ENCODE assay signal across 22 cellular contexts in genomic region chr1:7473223-7474142, GRCh38.
A peak's percentile ranks its signal among the peaks of the same experiment; 100 is the strongest.
DNase-seq lines count a peak whose midpoint lies in the region; ATAC-seq and TF ChIP-seq lines count a peak whose summit lies in the region.
"Had no signal": no experiment of that assay in that cellular context is flagged by ENCODE, and none has a peak within 500 bp of the region (broad histone marks: within the 10 kb centered on the region; RNA-seq: fewer than 3 reads in every experiment).

No MANE protein-coding gene starts in this region.

- H2AFZ ChIP-seq in mesenchymal stem cell (ENCODE audit: low read depth, low read length) (peak overlapping the region; percentile 48), neural progenitor cell (replicated peaks) (no peak overlapping the region)

- H3K27me3 Mint-ChIP-seq in neural progenitor cell (ENCODE audit: insufficient read depth, low read depth) = peaks cover 8% of the 10 kb centered on the region

- no peaks in the 10 kb centered on the region for H3F3A ChIP-seq in neural progenitor cell (ENCODE audit: low read depth)

- H3K79me1 ChIP-seq in mesenchymal stem cell (replicated peaks; ENCODE audit: low read length, poor library complexity, severe bottlenecking) = no peaks in the 10 kb centered on the region

- CTCF ChIA-PET in RWPE1 (lab: Yijun Ruan, JAX) = interaction anchor here (0.7 kb wide), 1 partner anchor 149 kb away, joined by 3 read pairs; no protein-coding TSS in a partner anchor

- H3K9me3 ChIP-seq in BLaER1 (no peaks in the 10 kb centered on the region), mesenchymal stem cell (ENCODE audit: control insufficient read depth, low read length) (no peaks in the 10 kb centered on the region), thyroid gland (no peaks in the 10 kb centered on the region), neural progenitor cell (ENCODE audit: low read depth) (no peaks in the 10 kb centered on the region)
- H3K9me3 ChIP-seq: BE2C had no signal

- no peak overlapping the region for H4K8ac ChIP-seq in mesenchymal stem cell (ENCODE audit: low read length)

- H3K23ac ChIP-seq in mesenchymal stem cell (ENCODE audit: low read length in 2 of 2) = no peak overlapping the region

- H2AK5ac ChIP-seq in mesenchymal stem cell (ENCODE audit: low read length, severe bottlenecking) = peak overlapping the region; percentile 58

- H3K9ac ChIP-seq in BLaER1 = 0 out of 2 replicates have a peak overlapping the region, but pooled peaks have one; percentile 24
- no peak overlapping the region for H3K9ac ChIP-seq in mesenchymal stem cell (ENCODE audit: low read length)
- no peak overlapping the region for H3K9ac ChIP-seq in neural progenitor cell

- H2BK120ac ChIP-seq in mesenchymal stem cell (ENCODE audit: low read depth, low read length) = no peak overlapping the region

- peak overlapping the region in 1 of 2 experiments; percentile 42 for H2BK12ac ChIP-seq in mesenchymal stem cell (ENCODE audit: low read length in 2 of 2)

- POLR2A ChIA-PET in RWPE1 (lab: Yijun Ruan, JAX; ENCODE audit: low non-redundant PET) = no interaction called here

- H2BK5ac ChIP-seq in mesenchymal stem cell (ENCODE audit: low read depth, low read length, poor library complexity, severe bottlenecking) = no peak overlapping the region

- H3K27ac ChIP-seq in BLaER1 = peak overlapping the region; percentile 65
- H3K27ac ChIP-seq in RWPE1 = peak overlapping the region; percentile 89
- H3K27ac ChIP-seq in mesenchymal stem cell (ENCODE audit: low read length, poor library complexity, severe bottlenecking) = no peak overlapping the region
- peak overlapping the region in 1 of 3 donors; percentile 7 for H3K27ac ChIP-seq in thyroid gland
- no peak overlapping the region for H3K27ac ChIP-seq in neural progenitor cell
- H3K27ac ChIP-seq: SK-N-MC had no signal

- H3K4me1 ChIP-seq in BLaER1 (peaks cover 15% of the 10 kb centered on the region), mesenchymal stem cell (ENCODE audit: control insufficient read depth, insufficient read depth, low read depth, low read length) (peaks cover 50% of the 10 kb centered on the region), thyroid gland (peaks cover 28 to 44% of the 10 kb centered on the region in 2 donors), neural progenitor cell (peaks cover 21% of the 10 kb centered on the region)

- no peaks in the 10 kb centered on the region for H3K36me3 Mint-ChIP-seq in neural progenitor cell

- no peaks in the 10 kb centered on the region for H3K9me3 Mint-ChIP-seq in neural progenitor cell

- intact Hi-C loops in thyroid gland (cut with DNase I) = no loop called here

- no peak for TF ChIP-seq POLR2A in thyroid gland (IDR thresholded peaks at IDR 0.05)

- no peak overlapping the region for H3K4me3 Mint-ChIP-seq in neural progenitor cell

- no peak overlapping the region for H3K27ac Mint-ChIP-seq in neural progenitor cell

- H3K4me2 ChIP-seq in BLaER1 (peak overlapping the region; percentile 24), mesenchymal stem cell (ENCODE audit: low read length, poor library complexity, severe bottlenecking) (no peak overlapping the region), neural progenitor cell (no peak overlapping the region)

- no peaks in the 10 kb centered on the region for H3K27me3 ChIP-seq in BLaER1
- H3K27me3 ChIP-seq in mesenchymal stem cell (ENCODE audit: control insufficient read depth in 1 of 2, insufficient read depth in 1 of 2, low read length in 2 of 2) = peaks cover 0 to 16% of the 10 kb centered on the region in 2 experiments
- no peaks in the 10 kb centered on the region for H3K27me3 ChIP-seq in thyroid gland
- no peaks in the 10 kb centered on the region for H3K27me3 ChIP-seq in neural progenitor cell
- H3K27me3 ChIP-seq: BE2C had no signal

- H3K14ac ChIP-seq in mesenchymal stem cell (ENCODE audit: low read length in 2 of 2) = no peak overlapping the region

- H3K79me2 ChIP-seq in neural progenitor cell (ENCODE audit: low read depth) = no peaks in the 10 kb centered on the region

- peaks cover 20% of the 10 kb centered on the region for H3K4me1 Mint-ChIP-seq in neural progenitor cell

- H3K18ac ChIP-seq in mesenchymal stem cell (ENCODE audit: low read depth in 1 of 2, low read length in 2 of 2) = peak overlapping the region; percentile 7 to 16

- H3K4me3 ChIP-seq in BLaER1 (no peak overlapping the region), mesenchymal stem cell (ENCODE audit: insufficient read depth in 1 of 2, low read depth in 1 of 2, low read length in 2 of 2) (no peak overlapping the region), thyroid gland (replicated peaks in 1 of 3) (no peak overlapping the region), neural progenitor cell (no peak overlapping the region)
- H3K4me3 ChIP-seq: GM12878, K562, SK-N-MC had no signal

- peak overlapping the region; percentile 41 for H4K91ac ChIP-seq in mesenchymal stem cell (ENCODE audit: low read length)

- H4K20me1 ChIP-seq in BLaER1 = no peaks in the 10 kb centered on the region
- H4K20me1 ChIP-seq in neural progenitor cell (ENCODE audit: low read depth) = no peaks in the 10 kb centered on the region

- TF ChIP-seq CTCF in RWPE1 (conservative IDR thresholded peaks at IDR 0.05; ENCODE audit: low read depth) (no peak), thyroid gland (IDR thresholded peaks at IDR 0.05) (no peak), neural progenitor cell (IDR thresholded peaks at IDR 0.05) (no peak)

- no peak for ATAC-seq in HG03571 (IDR thresholded peaks at IDR 0.05; ENCODE audit: unreplicated experiment)
- no peak for ATAC-seq in HG03442 (IDR thresholded peaks at IDR 0.05; ENCODE audit: unreplicated experiment)
- ATAC-seq in GM19328 (IDR thresholded peaks at IDR 0.05; ENCODE audit: unreplicated experiment) = no peak
- ATAC-seq: GM12878, HepG2, K562, Panc1 had no signal

- H3K36me3 ChIP-seq in BLaER1 = no peaks in the 10 kb centered on the region
- H3K36me3 ChIP-seq in mesenchymal stem cell (ENCODE audit: control insufficient read depth in 1 of 2, insufficient read depth in 2 of 2, low read depth in 1 of 2, low read length in 2 of 2) = no peaks in the 10 kb centered on the region
- no peaks in the 10 kb centered on the region for H3K36me3 ChIP-seq in thyroid gland
- no peaks in the 10 kb centered on the region for H3K36me3 ChIP-seq in neural progenitor cell
- H3K36me3 ChIP-seq: BE2C had no signal

- DNase-seq in RWPE1 (ENCODE audit: low spot score) (no peak), mesenchymal stem cell (no peak), thyroid gland (peak; percentile 35 to 69), neural progenitor cell (ENCODE audit: low spot score) (no peak)
- DNase-seq: BE2C, DMS153, GOT3, HCEC 1CT, NCI-H1417, NCI-H1694, NCI-H2029 treated with DMSO at 0.1 percent for 48 hours, NCI-H69, SIG-M5 had no signal

- H3K4ac ChIP-seq in mesenchymal stem cell (ENCODE audit: low read depth in 1 of 2, low read length in 2 of 2) = peak overlapping the region; percentile 24 to 26

- no peak overlapping the region for H2BK15ac ChIP-seq in mesenchymal stem cell (ENCODE audit: low read depth, poor library complexity, severe bottlenecking)

- 94% methylated on average over 13 of the region's 13 CpGs for WGBS in mesenchymal stem cell
- 86 to 89% methylated on average over 9 to 11 of the region's 13 CpGs for WGBS in thyroid gland, 2 donors

Comparison
In these comparisons a context has a peak if more than half of its experiments do, and no peak if none do; other contexts are left out.
1. H3K27ac ChIP-seq: peak in BLaER1 (single experiment) and RWPE1 (single experiment); none in mesenchymal stem cell (single experiment) and neural progenitor cell (single experiment).
2. DNase-seq: peak in thyroid gland (2 of 2); none in RWPE1 (single experiment), mesenchymal stem cell (single experiment) and neural progenitor cell (single experiment).